Comparison of ENCODE assay signal across 8 cellular contexts in the genomic region with DNA sequence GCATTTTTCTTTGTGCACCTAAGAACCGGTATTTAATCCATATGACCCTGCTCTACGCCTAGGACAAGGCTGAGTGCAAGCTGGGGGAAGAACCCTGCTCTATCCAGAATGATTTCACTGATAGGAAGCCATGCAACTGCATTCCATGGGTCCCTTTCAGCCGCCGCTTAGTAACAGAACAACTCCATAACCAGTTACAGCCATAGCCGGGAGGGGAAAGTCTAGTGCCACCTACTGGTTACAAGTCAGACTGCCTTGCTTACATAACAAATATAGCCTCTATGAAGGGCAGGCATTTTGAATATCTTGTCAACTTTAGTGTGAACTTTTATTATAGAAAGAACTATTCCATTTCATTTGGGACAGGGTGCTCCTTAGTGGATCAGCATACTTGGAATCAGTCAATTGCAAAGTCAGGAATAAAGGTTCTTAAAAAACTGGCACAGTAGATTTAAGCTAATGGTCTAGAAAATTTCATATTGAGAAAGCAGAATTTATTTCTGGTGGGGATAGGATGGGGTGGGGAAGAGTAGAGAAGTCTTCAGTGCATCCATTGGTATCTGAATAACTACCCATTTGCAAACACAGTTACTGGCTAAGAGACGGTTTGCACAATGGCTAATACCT.
DNase-seq lines count a peak whose midpoint lies in the region; ATAC-seq, FAIRE-seq and TF ChIP-seq lines count a peak whose summit lies in the region.

No MANE protein-coding gene starts in this region.

- H3K4me2 ChIP-seq in HCT116 (ENCODE audit: low read length): no peak overlapping the region

- H3K27ac ChIP-seq in 22Rv1: no peak overlapping the region
- no peak overlapping the region for H3K27ac ChIP-seq in HCT116 (ENCODE audit: low read depth, low read length)
- no peak overlapping the region for H3K27ac ChIP-seq in substantia nigra (ENCODE audit: low read depth, low read length, poor library complexity, severe bottlenecking)

- no peak overlapping the region for H2AFZ ChIP-seq in HCT116 (ENCODE audit: low read depth, low read length, poor library complexity, severe bottlenecking)

- FAIRE-seq in endometrium (lab: Jason Lieb, UNC): peak; percentile 68

- CTCF ChIA-PET in HCT116 (lab: Charles Lee): interaction anchor here (0.9 to 1.4 kb wide), 3 partner anchors 9 to 852 kb away, joined by 3 to 4 read pairs (median 3); no protein-coding TSS in a partner anchor

- H3K4me3 ChIP-seq in HCT116 (replicated peaks in 1 of 2; ENCODE audit: low read depth in 1 of 2, low read length in 2 of 2) (no peak overlapping the region), mucosa of descending colon (no peak overlapping the region)

- no peaks in the 10 kb centered on the region for H4K20me1 ChIP-seq in HCT116 (ENCODE audit: insufficient read depth)

- BruUV-seq in HCT116 (replicated peaks; lab: Mats Ljungman, UMichigan): no TSS peak

- H3K4me1 ChIP-seq in HCT116 (ENCODE audit: control insufficient read depth in 1 of 2, insufficient read depth in 2 of 2, low read length in 2 of 2): no peaks in the 10 kb centered on the region
- H3K4me1 ChIP-seq in mucosa of descending colon (ENCODE audit: low read depth): no peaks in the 10 kb centered on the region

- peak; percentile 97 for ATAC-seq in HCT116
- ATAC-seq in mucosa of descending colon: peak; percentile 83

- TF ChIP-seq CTCF in 22Rv1 (IDR thresholded peaks at IDR 0.05) (peak; percentile 91), HCT116 (IDR thresholded peaks at IDR 0.05 in 2 of 3, conservative IDR thresholded peaks at IDR 0.05 in 1 of 3; ENCODE audit: borderline replicate concordance in 1 of 3, insufficient read depth in 1 of 3, low read depth in 2 of 3, low read length in 2 of 3) (peak; percentile 65 to 98 (median 95); a peak in 5 of 6 replicates), mucosa of descending colon (IDR thresholded peaks at IDR 0.05) (peak; percentile 62)

- intact Hi-C loops in HCT116 (cut with micrococcal nuclease): loop anchor here (5.0 to 10.0 kb wide), 3 partner anchors 521 to 984 kb away; a partner anchor contains a TSS
- intact Hi-C loops in mucosa of descending colon (cut with DNase I, micrococcal nuclease): loop anchor here in 1 of 2 donors (5.0 kb wide), 1 partner anchor 521 kb away; a partner anchor contains a TSS

- peak; percentile 67 for TF ChIP-seq RAD21 in HCT116 (IDR thresholded peaks at IDR 0.05; ENCODE audit: low read depth)

- peak; percentile 45 for DNase-seq in GM04504 (ENCODE audit: low read depth)
- peak; percentile 60 for DNase-seq in HCT116 (ENCODE audit: low read depth, low spot score)
- peak; percentile 64 for DNase-seq in LoVo (ENCODE audit: low spot score)
- peak; percentile 14 to 29 for DNase-seq in activated CD4-positive, alpha-beta T cell treated with anti-CD3 and anti-CD28 coated beads for 24 hours (ENCODE audit: low read depth in 2 of 2)
- DNase-seq in mucosa of descending colon: peak in 1 of 3 donors; percentile 73
- peak in 37 of 49 donors; percentile 1 to 70 (median 17) for DNase-seq in substantia nigra (lab: John Stamatoyannopoulos, UW)

- no peak overlapping the region for H3K9ac ChIP-seq in HCT116 (ENCODE audit: low read length)

- POLR2A ChIA-PET in HCT116 (lab: Charles Lee): no interaction called here

- no peaks in the 10 kb centered on the region for H3K9me2 ChIP-seq in HCT116 (ENCODE audit: insufficient read depth)

- TF ChIP-seq POLR2A in HCT116 (IDR thresholded peaks at IDR 0.05; ENCODE audit: borderline replicate concordance, extremely low read depth, insufficient read depth, insufficient read length): no peak

- peaks cover 13% of the 10 kb centered on the region; the same call in 1 of the 2 replicates for H3K27me3 ChIP-seq in HCT116 (ENCODE audit: insufficient read depth, low read length)

- H3K36me3 ChIP-seq in HCT116 (ENCODE audit: control insufficient read depth in 1 of 2, insufficient read depth in 2 of 2, low read length in 2 of 2) (no peaks in the 10 kb centered on the region), mucosa of descending colon (ENCODE audit: low read depth) (no peaks in the 10 kb centered on the region)

- RAD21 ChIA-PET in HCT116 (lab: Charles Lee; ENCODE audit: low non-redundant PET in 1 of 2, low total read pairs in 2 of 2, uncharacterized antibody in 2 of 2, unreplicated experiment in 2 of 2): no interaction called here

- no peaks in the 10 kb centered on the region for H3K79me2 ChIP-seq in HCT116 (ENCODE audit: insufficient read depth, low read length)

- H3K9me3 ChIP-seq in HCT116 (ENCODE audit: control insufficient read depth in 1 of 2, insufficient read depth in 1 of 2, low read depth in 1 of 2, low read length in 2 of 2) (no peaks in the 10 kb centered on the region), mucosa of descending colon (no peaks in the 10 kb centered on the region)

TF ChIP-seq in HCT116, 20 proteins besides CTCF, POLR2A, EP300 and RAD21:
- TF ChIP-seq EZH2phosphoT487 (IDR thresholded peaks at IDR 0.05; ENCODE audit: borderline replicate concordance): no peak
- peak; percentile 72; the same call in 1 of the 2 replicates for TF ChIP-seq CBX3 (IDR thresholded peaks at IDR 0.05; ENCODE audit: low read depth)
- 0 out of 2 replicates have a peak, but pooled peaks have one; percentile 18 for TF ChIP-seq SRF (IDR thresholded peaks at IDR 0.05; ENCODE audit: low read depth)
- TF ChIP-seq FOSL1 (IDR thresholded peaks at IDR 0.05; ENCODE audit: low read depth): no peak
- no peak for TF ChIP-seq ZFX (IDR thresholded peaks at IDR 0.05)
- no peak for TF ChIP-seq CEBPB (IDR thresholded peaks at IDR 0.05; ENCODE audit: low read depth)
- TF ChIP-seq YY1 (IDR thresholded peaks at IDR 0.05; ENCODE audit: extremely low read depth, insufficient replicate concordance, low read depth, low read length): peak; percentile 75
- TF ChIP-seq EGR1 (IDR thresholded peaks at IDR 0.05; ENCODE audit: low read depth): no peak
- TF ChIP-seq, protein P1, sequence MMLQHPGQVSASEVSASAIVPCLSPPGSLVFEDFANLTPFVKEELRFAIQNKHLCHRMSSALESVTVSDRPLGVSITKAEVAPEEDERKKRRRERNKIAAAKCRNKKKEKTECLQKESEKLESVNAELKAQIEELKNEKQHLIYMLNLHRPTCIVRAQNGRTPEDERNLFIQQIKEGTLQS (IDR thresholded peaks at IDR 0.05): no peak
- no peak for TF ChIP-seq POLR2AphosphoS5 (IDR thresholded peaks at IDR 0.05; ENCODE audit: low read depth, low read length)
- TF ChIP-seq JUND (IDR thresholded peaks at IDR 0.05): no peak
- TF ChIP-seq EZH2 (IDR thresholded peaks at IDR 0.05): no peak
- TF ChIP-seq TCF7L2 (IDR thresholded peaks at IDR 0.05; ENCODE audit: borderline replicate concordance, extremely low read depth, insufficient read depth, insufficient read length): peak; percentile 18
- TF ChIP-seq, protein P2, sequence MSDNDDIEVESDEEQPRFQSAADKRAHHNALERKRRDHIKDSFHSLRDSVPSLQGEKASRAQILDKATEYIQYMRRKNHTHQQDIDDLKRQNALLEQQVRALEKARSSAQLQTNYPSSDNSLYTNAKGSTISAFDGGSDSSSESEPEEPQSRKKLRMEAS (IDR thresholded peaks at IDR 0.05): no peak
TF ChIP-seq in HCT116: peak in this region for 4.
